8 cellular contexts compared by ENCODE assay signal in the genomic region with DNA sequence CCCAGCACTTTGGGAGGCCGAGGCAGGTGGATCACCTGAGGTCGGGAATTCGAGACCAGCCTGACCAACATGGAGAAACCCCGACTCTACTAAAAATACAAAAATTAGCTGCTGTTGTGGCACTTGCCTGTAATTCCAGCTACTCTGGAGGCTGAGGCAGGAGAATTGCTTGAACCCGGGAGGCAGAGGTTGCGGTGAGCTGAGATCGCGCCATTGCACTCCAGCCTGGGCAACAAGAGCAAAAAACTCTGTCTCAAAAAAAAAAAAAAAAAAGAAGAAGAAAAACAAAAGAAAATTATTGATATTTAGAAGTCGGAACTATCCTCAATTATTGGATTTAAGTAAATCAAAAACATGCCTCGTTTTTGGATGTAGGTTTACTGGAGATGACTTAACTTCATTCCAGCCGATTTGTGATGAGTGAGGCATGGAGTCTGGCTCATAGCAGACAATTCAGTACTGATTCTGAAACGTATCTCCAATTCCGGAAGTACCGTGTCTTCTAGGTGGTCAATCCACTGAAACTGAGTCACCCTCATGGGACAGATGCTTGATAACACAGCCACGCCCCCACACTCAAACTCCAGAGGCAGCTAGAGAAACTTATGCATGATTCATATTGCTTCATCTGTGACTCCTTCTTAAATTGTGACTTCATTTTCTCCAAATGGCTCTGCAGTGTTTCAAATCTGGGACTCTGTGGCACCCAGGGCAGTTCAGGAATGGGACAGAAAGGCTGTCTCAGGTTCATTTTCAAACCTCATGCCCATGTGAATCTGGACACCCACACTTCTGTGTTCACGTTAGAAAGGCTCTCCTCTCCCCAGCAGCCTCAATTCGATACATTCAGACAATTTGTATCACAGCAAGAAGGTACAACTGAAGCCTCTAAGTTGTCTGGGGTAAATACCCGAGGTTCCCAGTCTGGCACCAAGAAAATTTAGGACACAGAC.
DNase-seq lines count a peak whose midpoint lies in the region; ATAC-seq and TF ChIP-seq lines count a peak whose summit lies in the region.

No MANE protein-coding gene starts in this region.

- DNase-seq in GM03348 (ENCODE audit: low spot score) (peak; percentile 91), OCI-M2 (lab: John Stamatoyannopoulos, UW; ENCODE audit: unreplicated experiment) (peak; percentile 17), endodermal cell (peak; percentile 14), NCI-H345 treated with DMSO at 0.1 percent for 48 hours (lab: John Stamatoyannopoulos, UW; ENCODE audit: unreplicated experiment) (no peak), C1 segment of cervical spinal cord (lab: John Stamatoyannopoulos, UW) (no peak), nucleus accumbens (lab: John Stamatoyannopoulos, UW) (no peak)
- DNase-seq in effector memory CD8-positive, alpha-beta T cell: no peak

- no peak for ATAC-seq in effector memory CD8-positive, alpha-beta T cell (replicated peaks)

- no peaks in the 10 kb centered on the region for H3K9me3 Mint-ChIP-seq in endodermal cell
- H3K9me3 Mint-ChIP-seq in effector memory CD8-positive, alpha-beta T cell: no peaks in the 10 kb centered on the region

- H3K36me3 ChIP-seq in endodermal cell (ENCODE audit: control insufficient read depth, insufficient read depth, low read length) (no peaks in the 10 kb centered on the region), skeletal muscle tissue (ENCODE audit: control insufficient read depth in 3 of 3, insufficient read depth in 3 of 3, low read length in 3 of 3) (no peaks in the 10 kb centered on the region)

- H3K4me3 ChIP-seq in endodermal cell (ENCODE audit: low read length) (no peak overlapping the region), skeletal muscle tissue (ENCODE audit: low read length in 3 of 3) (no peak overlapping the region)

- H3K9me3 ChIP-seq in endodermal cell (ENCODE audit: control insufficient read depth, low read length) (no peaks in the 10 kb centered on the region), skeletal muscle tissue (ENCODE audit: control insufficient read depth in 3 of 3, low read length in 3 of 3) (no peaks in the 10 kb centered on the region)

- no peak for TF ChIP-seq CTCF in endodermal cell (conservative IDR thresholded peaks at IDR 0.05)

- no peak overlapping the region for H3K27ac Mint-ChIP-seq in endodermal cell
- no peak overlapping the region for H3K27ac Mint-ChIP-seq in effector memory CD8-positive, alpha-beta T cell

- H3K36me3 Mint-ChIP-seq in endodermal cell (ENCODE audit: low read depth): no peaks in the 10 kb centered on the region
- peaks cover 6% of the 10 kb centered on the region for H3K36me3 Mint-ChIP-seq in effector memory CD8-positive, alpha-beta T cell (ENCODE audit: insufficient read depth)

- H3K27me3 ChIP-seq in endodermal cell (ENCODE audit: control insufficient read depth, insufficient read depth, low read length, poor library complexity, severe bottlenecking): no peaks in the 10 kb centered on the region
- H3K27me3 ChIP-seq in skeletal muscle tissue (ENCODE audit: control insufficient read depth in 3 of 3, insufficient read depth in 3 of 3, low read length in 3 of 3): no peaks in the 10 kb centered on the region

- no peak overlapping the region for H3K27ac ChIP-seq in endodermal cell (ENCODE audit: low read depth, low read length)
- peak overlapping the region; percentile 33 for H3K27ac ChIP-seq in skeletal muscle tissue (ENCODE audit: low read depth, low read length)

- H3K27me3 Mint-ChIP-seq in endodermal cell (ENCODE audit: insufficient read depth): peaks cover 60% of the 10 kb centered on the region
- H3K27me3 Mint-ChIP-seq in effector memory CD8-positive, alpha-beta T cell: peaks cover 21 to 34% of the 10 kb centered on the region in 2 donors

- H3K9ac ChIP-seq in endodermal cell (ENCODE audit: extremely low read depth, low read length, poor library complexity, severe bottlenecking) (no peak overlapping the region), skeletal muscle tissue (ENCODE audit: low read depth in 1 of 3, low read length in 3 of 3) (no peak overlapping the region)

- no peak overlapping the region for H3K4me3 Mint-ChIP-seq in endodermal cell
- H3K4me3 Mint-ChIP-seq in effector memory CD8-positive, alpha-beta T cell: no peak overlapping the region

- H3K4me1 ChIP-seq in endodermal cell (ENCODE audit: control insufficient read depth, insufficient read depth, low read length) (no peaks in the 10 kb centered on the region), skeletal muscle tissue (ENCODE audit: control insufficient read depth in 3 of 3, insufficient read depth in 3 of 3, low read length in 3 of 3) (peaks cover 6 to 10% (median 9%) of the 10 kb centered on the region in 3 donors)

- WGBS in endodermal cell (ENCODE audit: insufficient coverage in 1 of 2, insufficient read length in 1 of 2), 2 experiments: 91 to 93% methylated on average over 13 to 18 of the region's 18 CpGs

- peaks cover 22% of the 10 kb centered on the region for H3K4me1 Mint-ChIP-seq in endodermal cell
- peaks cover 0 to 7% of the 10 kb centered on the region in 2 donors for H3K4me1 Mint-ChIP-seq in effector memory CD8-positive, alpha-beta T cell (ENCODE audit: low read depth in 2 of 2)

Comparison
In these comparisons a context has a peak if more than half of its experiments do, and no peak if none do; other contexts are left out.
1. DNase-seq: peak in GM03348 (single experiment), OCI-M2 (single experiment) and endodermal cell (single experiment); none in NCI-H345 treated with DMSO at 0.1 percent for 48 hours (single experiment), effector memory CD8-positive, alpha-beta T cell (0 of 3), C1 segment of cervical spinal cord (0 of 14) and nucleus accumbens (0 of 56).